17 cellular contexts compared by ENCODE assay signal in the genomic region with DNA sequence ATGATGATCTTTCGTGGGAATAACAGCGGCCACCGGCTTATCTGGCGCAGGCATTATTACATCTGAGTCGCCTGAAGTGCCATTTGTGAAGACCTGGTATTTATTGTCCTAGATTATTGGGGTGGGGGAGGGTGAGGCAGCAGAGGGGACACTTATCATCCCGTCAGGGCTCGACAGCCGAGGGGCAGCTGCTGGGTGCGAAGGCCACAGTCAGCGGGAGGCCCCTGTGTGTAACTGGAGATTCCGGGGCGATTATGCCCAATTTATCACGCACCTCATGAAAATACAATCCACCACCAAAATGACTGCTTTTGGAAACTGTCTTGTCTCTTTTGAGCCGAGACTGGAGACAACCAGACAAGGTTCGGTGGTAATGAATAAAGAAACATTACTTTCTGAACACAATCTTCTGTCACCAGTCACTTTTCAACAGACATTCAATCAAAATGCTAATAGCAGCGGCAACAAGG.
DNase-seq lines count a peak whose midpoint lies in the region; ATAC-seq and TF ChIP-seq lines count a peak whose summit lies in the region.
"Had no signal": no experiment of that assay in that cellular context is flagged by ENCODE, and none has a peak within 500 bp of the region (broad histone marks: within the 10 kb centered on the region; RNA-seq: fewer than 3 reads in every experiment).

No MANE protein-coding gene starts in this region.

- intact Hi-C loops in CD4-positive, alpha-beta T cell (cut with DNase I, micrococcal nuclease): no loop called here

- CTCF ChIA-PET in CD4-positive, alpha-beta T cell (lab: Charles Lee): no interaction called here

- no peak overlapping the region for H3K27ac Mint-ChIP-seq in mesothelial cell of epicardium
- H3K27ac Mint-ChIP-seq in CD4-positive, alpha-beta T cell: no peak overlapping the region

- H3K9ac ChIP-seq in Karpas-422 (ENCODE audit: low read length) (no peak overlapping the region), OCI-LY1 (ENCODE audit: low read length) (no peak overlapping the region)

- H3K27me3 ChIP-seq in Karpas-422 (ENCODE audit: low read length) (no peaks in the 10 kb centered on the region), OCI-LY1 (ENCODE audit: insufficient read depth, low read length) (no peaks in the 10 kb centered on the region)
- H3K27me3 ChIP-seq in CD4-positive, alpha-beta T cell (ENCODE audit: control insufficient read depth, insufficient read depth, low read length): no peaks in the 10 kb centered on the region
- H3K27me3 ChIP-seq: left lung had no signal

- H3F3A ChIP-seq in OCI-LY1 (ENCODE audit: insufficient read depth, low read length): no peaks in the 10 kb centered on the region

- H3K4me1 ChIP-seq in Karpas-422 (ENCODE audit: low read length) (peaks cover 100% of the 10 kb centered on the region), OCI-LY1 (ENCODE audit: insufficient read depth, low read length, severe bottlenecking) (peaks cover 100% of the 10 kb centered on the region)
- H3K4me1 ChIP-seq: left lung had no signal

- H3K4me3 ChIP-seq in Karpas-422 (ENCODE audit: low read length): no peak overlapping the region
- H3K4me3 ChIP-seq in OCI-LY1 (ENCODE audit: low read depth, low read length, poor library complexity, severe bottlenecking): no peak overlapping the region
- H3K4me3 ChIP-seq: left lung, mucosa of descending colon had no signal

- H3K4me2 ChIP-seq in Karpas-422 (ENCODE audit: low read depth, low read length, poor library complexity, severe bottlenecking): no peak overlapping the region
- H3K4me2 ChIP-seq in OCI-LY1 (ENCODE audit: low read length): peak overlapping the region; percentile 54; the same call in 1 of the 2 replicates

- H3K79me2 ChIP-seq in Karpas-422 (ENCODE audit: low read length) (peaks cover 91% of the 10 kb centered on the region), OCI-LY1 (ENCODE audit: insufficient read depth, low read length) (peaks cover 8% of the 10 kb centered on the region)

- POLR2A ChIA-PET in CD4-positive, alpha-beta T cell (lab: Charles Lee): no interaction called here

- ATAC-seq in CD4-positive, alpha-beta T cell (ENCODE audit: poor library complexity): no peak
- ATAC-seq in HG03196 (IDR thresholded peaks at IDR 0.05; ENCODE audit: unreplicated experiment): no peak
- ATAC-seq: left lung, mucosa of descending colon, right cardiac atrium, T-helper 17 cell had no signal

- H4K20me1 ChIP-seq in Karpas-422 (ENCODE audit: insufficient read depth, low read depth, low read length) (no peaks in the 10 kb centered on the region), OCI-LY1 (ENCODE audit: insufficient read depth, low read length) (no peaks in the 10 kb centered on the region)

- DNase-seq in DMS79 (lab: John Stamatoyannopoulos, UW) (peak; percentile 21), Karpas-422 (no peak), mesothelial cell of epicardium (ENCODE audit: low spot score in 2 of 2, unreplicated experiment in 2 of 2) (no peak), retina (no peak)
- DNase-seq in CD4-positive, alpha-beta T cell: no peak
- DNase-seq: activated naive CD4-positive, alpha-beta T cell treated with Interleukin-2 at 50 U/mL for 16 hours; aorta; effector memory CD4-positive, alpha-beta T cell; Kasumi-1; left lung; mucosa of descending colon; NCI-H446; right cardiac atrium; SHP77; T-helper 17 cell had no signal

- peak overlapping the region; percentile 99 for H3K27ac ChIP-seq in Karpas-422 (ENCODE audit: low read length)
- peak overlapping the region; percentile 99 for H3K27ac ChIP-seq in OCI-LY1 (ENCODE audit: low read depth, low read length, poor library complexity, severe bottlenecking)
- no peak overlapping the region for H3K27ac ChIP-seq in CD4-positive, alpha-beta T cell (ENCODE audit: low read depth, low read length)
- H3K27ac ChIP-seq: left lung had no signal

- H3K27me3 Mint-ChIP-seq in mesothelial cell of epicardium (ENCODE audit: low read depth): peaks cover 14% of the 10 kb centered on the region
- H3K27me3 Mint-ChIP-seq in CD4-positive, alpha-beta T cell: no peaks in the 10 kb centered on the region
- H3K27me3 Mint-ChIP-seq: T-helper 17 cell had no signal

- H3K9me2 ChIP-seq in Karpas-422 (replicated peaks; ENCODE audit: insufficient read depth, low read length) (no peaks in the 10 kb centered on the region), OCI-LY1 (ENCODE audit: low read depth, low read length) (no peaks in the 10 kb centered on the region)

- H3K36me3 ChIP-seq in Karpas-422 (ENCODE audit: insufficient read depth, low read length) (no peaks in the 10 kb centered on the region), OCI-LY1 (ENCODE audit: insufficient read depth, low read length) (peaks cover 26% of the 10 kb centered on the region; the same call in 1 of the 2 replicates)
- H3K36me3 ChIP-seq: left lung had no signal

- H3K9me3 ChIP-seq in Karpas-422 (ENCODE audit: low read length) (no peaks in the 10 kb centered on the region), OCI-LY1 (ENCODE audit: low read length) (no peaks in the 10 kb centered on the region)
- no peaks in the 10 kb centered on the region for H3K9me3 ChIP-seq in CD4-positive, alpha-beta T cell (ENCODE audit: control insufficient read depth, low read length)
- H3K9me3 ChIP-seq: left lung, mucosa of descending colon had no signal

- H3K36me3 Mint-ChIP-seq in mesothelial cell of epicardium: no peaks in the 10 kb centered on the region
- no peaks in the 10 kb centered on the region for H3K36me3 Mint-ChIP-seq in CD4-positive, alpha-beta T cell (ENCODE audit: low read depth)

- TF ChIP-seq CTCF in OCI-LY1 (IDR thresholded peaks at IDR 0.05; ENCODE audit: low read length): no peak
- no peak for TF ChIP-seq CTCF in mesothelial cell of epicardium (IDR thresholded peaks at IDR 0.05; ENCODE audit: unreplicated experiment)
- no peak for TF ChIP-seq CTCF in CD4-positive, alpha-beta T cell (IDR thresholded peaks at IDR 0.05)

- peak overlapping the region; percentile 12 for H3K4me3 Mint-ChIP-seq in mesothelial cell of epicardium
- no peak overlapping the region for H3K4me3 Mint-ChIP-seq in CD4-positive, alpha-beta T cell
- H3K4me3 Mint-ChIP-seq: T-helper 17 cell had no signal

- no peak overlapping the region for H2AFZ ChIP-seq in Karpas-422 (ENCODE audit: low read length)
- no peak overlapping the region for H2AFZ ChIP-seq in OCI-LY1 (ENCODE audit: low read length)

- H3K9me3 Mint-ChIP-seq in mesothelial cell of epicardium: no peaks in the 10 kb centered on the region
- H3K9me3 Mint-ChIP-seq in CD4-positive, alpha-beta T cell: no peaks in the 10 kb centered on the region

- H3K4me1 Mint-ChIP-seq in mesothelial cell of epicardium: peaks cover 70% of the 10 kb centered on the region
- H3K4me1 Mint-ChIP-seq in CD4-positive, alpha-beta T cell (ENCODE audit: low read depth): peaks cover 49% of the 10 kb centered on the region
